Comparison of ENCODE assay signal across 1 cellular context in genomic region chr7:54858008-54858692, GRCh38.
TF ChIP-seq lines count a peak whose summit lies in the region.

No MANE protein-coding gene starts in this region.

TF ChIP-seq in WTC11, 78 proteins besides CTCF, POLR2A, EP300 and RAD21 (continued from another document):
- TF ChIP-seq ZNF281 (CRISPR knock-in tag; IDR thresholded peaks at IDR 0.05) (no peak), NFE2L1 (CRISPR knock-in tag; IDR thresholded peaks at IDR 0.05) (no peak), ATF1 (CRISPR knock-in tag; IDR thresholded peaks at IDR 0.05) (no peak), ZNF416 (CRISPR knock-in tag; IDR thresholded peaks at IDR 0.05) (no peak), E2F1 (CRISPR knock-in tag; IDR thresholded peaks at IDR 0.05) (no peak), ZNF232 (CRISPR knock-in tag; IDR thresholded peaks at IDR 0.05) (no peak), ZBTB43 (CRISPR knock-in tag; IDR thresholded peaks at IDR 0.05) (no peak), MYBL2 (CRISPR knock-in tag; IDR thresholded peaks at IDR 0.05) (no peak), ATF6 (CRISPR knock-in tag; IDR thresholded peaks at IDR 0.05) (no peak), ZNF423 (CRISPR knock-in tag; IDR thresholded peaks at IDR 0.05) (no peak)
TF ChIP-seq in WTC11: peak in this region for 0.
